In the genomic region with DNA sequence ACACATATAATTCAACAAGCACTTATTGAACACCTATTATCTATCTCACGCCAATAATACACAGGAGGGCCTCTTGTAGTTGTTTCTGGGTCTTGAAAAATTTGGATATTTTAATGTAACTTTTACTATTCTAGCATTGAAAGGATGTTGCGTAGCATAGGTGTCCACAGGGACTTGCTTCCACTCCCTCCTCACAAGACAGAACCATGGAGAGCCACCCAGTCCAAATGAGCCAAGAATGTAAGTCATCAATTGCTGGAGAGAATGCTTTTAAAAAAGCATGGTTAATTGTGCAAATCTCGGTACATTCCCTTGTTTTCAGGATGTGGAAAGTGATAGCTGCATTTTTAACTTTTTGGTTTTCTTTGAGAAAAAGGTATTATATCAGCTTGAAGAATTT, we compare ENCODE assay signal across 21 cellular contexts. TPM values are rescaled to one million over a fixed set of nuclear protein-coding genes. Genes with fewer than 3 reads are reported as not detected.
"Had no signal": no experiment of that assay in that cellular context is flagged by ENCODE, and none has a peak within 500 bp of the region (broad histone marks: within the 10 kb centered on the region; RNA-seq: fewer than 3 reads in every experiment).

No MANE protein-coding gene starts in this region.

- H3K27ac ChIP-seq: SJSA1, SK-N-MC had no signal

- DNase-seq: IMR-90, Karpas-422, KG1, MG63, NCI-H1436, NCI-H187, NCI-H2029, NCI-H2081 treated with DMSO at 0.1 percent for 48 hours, NCI-H2171, NCI-H226, NCI-H446, NCI-H510A, NCI-H524 treated with DMSO at 0.1 percent for 48 hours, NCI-H69, NCI-H774, Right ventricle myocardium superior, RPMI8226, SIG-M5 had no signal

- H3K4me3 ChIP-seq: MG63, SJSA1, SK-N-MC had no signal

- H3K9me3 ChIP-seq: MG63, SJSA1 had no signal

- ATAC-seq: HepG2 had no signal

- H3K4me1 ChIP-seq: SJSA1 had no signal

- H3K27me3 ChIP-seq: MG63, SJSA1 had no signal

- H3K36me3 ChIP-seq: MG63, SJSA1 had no signal

RNA-seq across cellular contexts. Expression of a gene that starts 46.8 kb away (rescaled TPM):
- total RNA-seq: HepG2 had no signal
- polyA plus RNA-seq: HepG2 had no signal
